Comparison of ENCODE assay signal across 17 cellular contexts in genomic region chr12:57612711-57613426, GRCh38. TPM values are rescaled to one million over a fixed set of nuclear protein-coding genes. Genes with fewer than 3 reads are reported as not detected.
A peak's percentile ranks its signal among the peaks of the same experiment; 100 is the strongest.
DNase-seq lines count a peak whose midpoint lies in the region; ATAC-seq and TF ChIP-seq lines count a peak whose summit lies in the region.
"Had no signal": no experiment of that assay in that cellular context is flagged by ENCODE, and none has a peak within 500 bp of the region (broad histone marks: within the 10 kb centered on the region; RNA-seq: fewer than 3 reads in every experiment).

No MANE protein-coding gene starts in this region.

- 100% methylated on average over 7 of the region's 10 CpGs for WGBS in SK-N-SH (ENCODE audit: low lambda C conversion rate)

- ATAC-seq in SK-N-SH treated with all-trans-retinoic acid at 6 μM for 48 hours, result no peak
- ATAC-seq in GM19463 (IDR thresholded peaks at IDR 0.05; ENCODE audit: unreplicated experiment), result no peak
- ATAC-seq: gastrocnemius medialis had no signal

- no peaks in the 10 kb centered on the region for H3K9me2 ChIP-seq in SK-N-SH

- H3K27ac ChIP-seq in SK-N-SH (ENCODE audit: low read depth in 2 of 2, low read length in 1 of 2), result no peak overlapping the region; a peak in 1 of 4 replicates
- H3K27ac ChIP-seq in HUES6 (ENCODE audit: low read depth, low read length), result no peak overlapping the region
- peak overlapping the region; percentile 97 to 98 for H3K27ac ChIP-seq in coronary artery
- no peak overlapping the region for H3K27ac ChIP-seq in osteoblast (ENCODE audit: low read depth, low read length)
- H3K27ac ChIP-seq: upper lobe of left lung had no signal

- peaks cover 5 to 29% of the 10 kb centered on the region in 2 experiments; a peak in 2 of 4 replicates for H3K4me1 ChIP-seq in SK-N-SH (ENCODE audit: control insufficient read depth in 1 of 2, insufficient read depth in 2 of 2, low read depth in 1 of 2, low read length in 1 of 2)
- H3K4me1 ChIP-seq in HUES6 (ENCODE audit: control insufficient read depth, insufficient read depth, low read length), result peaks cover 24% of the 10 kb centered on the region
- peaks cover 17% of the 10 kb centered on the region for H3K4me1 ChIP-seq in osteoblast (ENCODE audit: insufficient read depth, low read length)

- DNase-seq in SK-N-SH, result no peak
- no peak for DNase-seq in coronary artery (ENCODE audit: low spot score)
- DNase-seq in osteoblast (ENCODE audit: insufficient read length, low spot score, missing footprints), result peak; percentile 41
- DNase-seq in COLO829 (ENCODE audit: low spot score), result no peak
- no peak for DNase-seq in stimulated activated naive CD4-positive, alpha-beta T cell treated with Interleukin-2 at 50 U/mL for 16 hours (lab: John Stamatoyannopoulos, UW)
- DNase-seq: activated CD4-positive, alpha-beta T cell treated with anti-CD3 and anti-CD28 coated beads for 48 hours; activated T-cell treated with anti-CD3 and anti-CD28 coated beads, Interleukin-2, amount 50 U/mL, for 24 hours; CD4-positive, alpha-beta memory T cell; gastrocnemius medialis; HFFc6; stimulated activated CD4-positive, alpha-beta T cell treated with anti-CD3 and anti-CD28 coated beads, Interleukin-4, amount 100 ng/mL, for 4 hours; T1000 had no signal

- H3K4me2 ChIP-seq in SK-N-SH, result peak overlapping the region; percentile 85
- no peak overlapping the region for H3K4me2 ChIP-seq in osteoblast (ENCODE audit: insufficient read depth, low read length)

- TF ChIP-seq CTCF in SK-N-SH (IDR thresholded peaks at IDR 0.05) (no peak), coronary artery (IDR thresholded peaks at IDR 0.05) (no peak), osteoblast (IDR thresholded peaks at IDR 0.05; ENCODE audit: extremely low read depth, low read depth, low read length) (no peak)

- no peak for TF ChIP-seq EP300 in SK-N-SH (IDR thresholded peaks at IDR 0.05; ENCODE audit: borderline replicate concordance in 1 of 2, low read depth in 1 of 2, low read length in 1 of 2)

- no peak overlapping the region; the same call in 1 of the 2 replicates for H3K9ac ChIP-seq in SK-N-SH
- no peak overlapping the region for H3K9ac ChIP-seq in HUES6 (ENCODE audit: low read length)

- peak overlapping the region; percentile 51 to 75; a peak in 3 of 4 replicates for H3K4me3 ChIP-seq in SK-N-SH (ENCODE audit: low read depth in 2 of 2, low read length in 1 of 2)
- H3K4me3 ChIP-seq in HUES6 (ENCODE audit: low read depth, low read length), result peak overlapping the region; percentile 79
- H3K4me3 ChIP-seq in coronary artery, result peak overlapping the region; percentile 86
- H3K4me3 ChIP-seq in osteoblast (ENCODE audit: insufficient read depth, low read length), result no peak overlapping the region

- H3K27me3 ChIP-seq in SK-N-SH (ENCODE audit: insufficient read depth), result no peaks in the 10 kb centered on the region
- H3K27me3 ChIP-seq in HUES6 (ENCODE audit: control insufficient read depth, insufficient read depth, low read length), result peaks cover 61% of the 10 kb centered on the region
- no peaks in the 10 kb centered on the region for H3K27me3 ChIP-seq in osteoblast (ENCODE audit: insufficient read depth, low read length)

- no peak for TF ChIP-seq RAD21 in SK-N-SH (IDR thresholded peaks at IDR 0.05; ENCODE audit: low read length)

- CTCF ChIA-PET in SK-N-SH (lab: Yijun Ruan, JAX), result interaction anchor here (1.4 to 7.4 kb wide), 7 partner anchors 8 to 154 kb away, joined by 4 to 90 read pairs (median 10); partner anchors contain the start of genes B4GALNT1 and PIP4K2C

- H3K36me3 ChIP-seq in SK-N-SH (replicated peaks in 1 of 2; ENCODE audit: control insufficient read depth in 1 of 2, insufficient read depth in 2 of 2, low read length in 1 of 2), result peaks cover 0 to 47% of the 10 kb centered on the region in 2 experiments
- H3K36me3 ChIP-seq in HUES6 (ENCODE audit: control insufficient read depth, insufficient read depth, low read length), result peaks cover 10% of the 10 kb centered on the region
- H3K36me3 ChIP-seq in osteoblast (ENCODE audit: insufficient read depth, low read length), result peaks cover 9% of the 10 kb centered on the region
- H3K36me3 ChIP-seq: gastrocnemius medialis, upper lobe of left lung had no signal

- peaks cover under 1% of the 10 kb centered on the region for H3F3A ChIP-seq in SK-N-SH (replicated peaks; ENCODE audit: insufficient read depth)

- no peaks in the 10 kb centered on the region for H4K20me1 ChIP-seq in SK-N-SH (ENCODE audit: insufficient read depth)
- H4K20me1 ChIP-seq in osteoblast (ENCODE audit: insufficient read depth, low read length), result no peaks in the 10 kb centered on the region

- H3K79me2 ChIP-seq in SK-N-SH (ENCODE audit: insufficient read depth) (no peaks in the 10 kb centered on the region), osteoblast (ENCODE audit: insufficient read depth, low read length) (no peaks in the 10 kb centered on the region)

- POLR2A ChIA-PET in SK-N-SH (lab: Yijun Ruan, JAX), result interaction anchor here (2.7 kb wide), 1 partner anchor 22 kb away, joined by 21 read pairs; the partner anchor contains the start of gene PIP4K2C

- H2AFZ ChIP-seq in SK-N-SH (ENCODE audit: low read depth) (no peak overlapping the region), osteoblast (ENCODE audit: low read length) (no peak overlapping the region)

- no peaks in the 10 kb centered on the region for H3K9me3 ChIP-seq in SK-N-SH
- no peaks in the 10 kb centered on the region for H3K9me3 ChIP-seq in HUES6 (ENCODE audit: control insufficient read depth, insufficient read depth, low read depth, low read length)
- no peaks in the 10 kb centered on the region for H3K9me3 ChIP-seq in osteoblast (ENCODE audit: low read depth, low read length)
- H3K9me3 ChIP-seq: gastrocnemius medialis, upper lobe of left lung had no signal

TF ChIP-seq in SK-N-SH, 30 proteins besides CTCF, POLR2A, EP300 and RAD21:
- TF ChIP-seq NFIC (IDR thresholded peaks at IDR 0.05; ENCODE audit: borderline replicate concordance) (no peak), POLR2AphosphoS5 (IDR thresholded peaks at IDR 0.05; ENCODE audit: low read depth, low read length) (no peak), JUND (IDR thresholded peaks at IDR 0.05) (no peak), PBX3 (IDR thresholded peaks at IDR 0.05) (no peak), ELF1 (IDR thresholded peaks at IDR 0.05) (no peak), TAF1 (IDR thresholded peaks at IDR 0.05; ENCODE audit: borderline replicate concordance, low read depth, low read length) (no peak)

TF ChIP-seq in SK-N-SH treated with all-trans-retinoic acid at 6 μM for 48 hours, 23 proteins besides CTCF, POLR2A, EP300 and RAD21 (continues in another document):
- TF ChIP-seq PATZ1 (CRISPR knock-in tag; IDR thresholded peaks at IDR 0.05; ENCODE audit: borderline replicate concordance) (no peak), BACH2 (CRISPR knock-in tag; IDR thresholded peaks at IDR 0.05; ENCODE audit: borderline replicate concordance) (no peak), CSRNP3 (CRISPR knock-in tag; IDR thresholded peaks at IDR 0.05) (no peak)

RNA-seq across cellular contexts. Expression of gene ARHGEF25, which starts 1.6 kb away (rescaled TPM):
- polyA plus RNA-seq in SK-N-SH (2012; rRNA removed), result 48.1 and 51.6 TPM in 2 replicates
- 39.3 and 41.6 TPM in 2 replicates for polyA plus RNA-seq in SK-N-SH (2012; cell fraction: cytosol; rRNA removed)
- 220 and 239 TPM in 2 replicates for polyA plus RNA-seq in SK-N-SH (2012; cell fraction: nucleus; rRNA removed)
- 20.6 and 23.9 TPM in 2 replicates for total RNA-seq in osteoblast
- polyA plus RNA-seq: CD4-positive, alpha-beta memory T cell had no signal

RNA-seq across cellular contexts. Expression of gene DTX3, which starts 8.2 kb away (rescaled TPM):
- polyA plus RNA-seq in SK-N-SH (2012; rRNA removed), result 61.2 and 62.6 TPM in 2 replicates
- polyA plus RNA-seq in SK-N-SH (2012; cell fraction: cytosol; rRNA removed), result 21.8 and 33.1 TPM in 2 replicates
- polyA plus RNA-seq in SK-N-SH (2012; cell fraction: nucleus; rRNA removed), result 312 and 331 TPM in 2 replicates
- 17.1 and 21.4 TPM in 2 replicates for total RNA-seq in osteoblast

RNA-seq across cellular contexts. Expression of gene B4GALNT1, which starts 20.1 kb away (rescaled TPM):
- polyA plus RNA-seq in SK-N-SH (2012; rRNA removed), result 5.2 and 5.3 TPM in 2 replicates
- 3.0 and 5.1 TPM in 2 replicates for polyA plus RNA-seq in SK-N-SH (2012; cell fraction: cytosol; rRNA removed)
- 11.1 and 15.0 TPM in 2 replicates for polyA plus RNA-seq in SK-N-SH (2012; cell fraction: nucleus; rRNA removed)
- 1.1 and 2.9 TPM in 2 replicates for total RNA-seq in osteoblast
- total RNA-seq: CD4-positive, alpha-beta memory T cell; lung microvascular endothelial cell had no signal
- polyA plus RNA-seq: CD4-positive, alpha-beta memory T cell had no signal

RNA-seq across cellular contexts. Expression of gene PIP4K2C, which starts 21.9 kb away (rescaled TPM):
- 34.2 and 40.1 TPM in 2 replicates for polyA plus RNA-seq in SK-N-SH (2012; rRNA removed)
- 35.5 and 40.3 TPM in 2 replicates for polyA plus RNA-seq in SK-N-SH (2012; cell fraction: cytosol; rRNA removed)
- polyA plus RNA-seq in SK-N-SH (2012; cell fraction: nucleus; rRNA removed), result 25.2 and 35.0 TPM in 2 replicates
- total RNA-seq in osteoblast, result 32.4 and 36.6 TPM in 2 replicates

Comparison
In these comparisons a context has a peak if more than half of its experiments do, and no peak if none do; other contexts are left out.
1. H3K27ac ChIP-seq: peak in coronary artery (2 of 2); none in SK-N-SH (0 of 2), HUES6 (single experiment) and osteoblast (single experiment).